In genomic region chr2:222878877-222879601, GRCh38 we compare ENCODE assay signal across 1 cellular context.
A peak's percentile ranks its signal among the peaks of the same experiment; 100 is the strongest.
TF ChIP-seq lines count a peak whose summit lies in the region.

No MANE protein-coding gene starts in this region.

TF ChIP-seq in HepG2, 621 proteins besides CTCF, POLR2A, EP300 and RAD21 (continued from another document):
- TF ChIP-seq ZNF503 (CRISPR knock-in tag; IDR thresholded peaks at IDR 0.05): 0 out of 2 replicates have a peak, but pooled peaks have one; percentile 8
- TF ChIP-seq RXRA (CRISPR knock-in tag; IDR thresholded peaks at IDR 0.05): peak; percentile 50; the same call in 1 of the 2 replicates
- 0 out of 4 replicates have a peak, but pooled peaks of 1 of the 2 experiments have one; percentile 16 for TF ChIP-seq KLF16 (CRISPR knock-in tag; IDR thresholded peaks at IDR 0.05)
- no peak for TF ChIP-seq ZNF687 (CRISPR knock-in tag; IDR thresholded peaks at IDR 0.05)
- peak; percentile 80 for TF ChIP-seq FOXP1 (IDR thresholded peaks at IDR 0.05)
- TF ChIP-seq FOXP1 (CRISPR knock-in tag; IDR thresholded peaks at IDR 0.05): peak; percentile 89
- TF ChIP-seq ZBED4 (CRISPR knock-in tag; IDR thresholded peaks at IDR 0.05; ENCODE audit: borderline replicate concordance): 0 out of 2 replicates have a peak, but pooled peaks have one; percentile 6
- peak; percentile 67 for TF ChIP-seq TEAD3 (CRISPR knock-in tag; optimal IDR thresholded peaks at IDR 0.05; ENCODE audit: borderline replicate concordance)
- peak; percentile 60; the same call in 1 of the 2 replicates for TF ChIP-seq JUND (CRISPR knock-in tag; IDR thresholded peaks at IDR 0.05)
- TF ChIP-seq SSRP1 (CRISPR knock-in tag; IDR thresholded peaks at IDR 0.05): 0 out of 2 replicates have a peak, but pooled peaks have one; percentile 9
- peak; percentile 13; the same call in 1 of the 2 replicates for TF ChIP-seq RXRB (CRISPR knock-in tag; IDR thresholded peaks at IDR 0.05; ENCODE audit: borderline replicate concordance)
